ENCODE assay signal across 18 cellular contexts in genomic region chr2:157780211-157780610, GRCh38.
"Had no signal": no experiment of that assay in that cellular context is flagged by ENCODE, and none has a peak within 500 bp of the region (broad histone marks: within the 10 kb centered on the region; RNA-seq: fewer than 3 reads in every experiment).

No MANE protein-coding gene starts in this region.

- H3K27me3 Mint-ChIP-seq: naive B cell had no signal

- H3K4me3 Mint-ChIP-seq: mesothelial cell of epicardium, naive B cell had no signal

- ATAC-seq: foreskin keratinocyte, gastroesophageal sphincter, heart left ventricle, left cardiac atrium, left lung, left ventricle myocardium superior, lower lobe of right lung, mucosa of descending colon had no signal

- H3K36me3 Mint-ChIP-seq: naive B cell had no signal

- H3K9me3 ChIP-seq: esophagus muscularis mucosa, gastroesophageal sphincter, heart left ventricle, left lung, lower lobe of right lung, mucosa of descending colon had no signal

- H3K27me3 ChIP-seq: dorsolateral prefrontal cortex, esophagus muscularis mucosa, foreskin keratinocyte, gastroesophageal sphincter, heart left ventricle, left lung had no signal

- H3K4me1 Mint-ChIP-seq: naive B cell had no signal

- H3K9me3 Mint-ChIP-seq: mesothelial cell of epicardium, naive B cell had no signal

- DNase-seq: dermis blood vessel endothelial cell; dorsolateral prefrontal cortex; effector CD4-positive, alpha-beta T cell; effector memory CD4-positive, alpha-beta T cell; foreskin keratinocyte; heart left ventricle; hippocampal formation; left cardiac atrium; left ventricle myocardium superior; lower lobe of right lung; mesenchymal stem cell; mucosa of descending colon; naive B cell had no signal

- H3K27ac ChIP-seq: coronary artery, dorsolateral prefrontal cortex, esophagus muscularis mucosa, foreskin keratinocyte, gastroesophageal sphincter, heart left ventricle, left lung, lower lobe of right lung had no signal

- H3K4me3 ChIP-seq: coronary artery, dorsolateral prefrontal cortex, esophagus muscularis mucosa, gastroesophageal sphincter, heart left ventricle, left lung, lower lobe of right lung, mucosa of descending colon had no signal

- H3K27ac Mint-ChIP-seq: mesothelial cell of epicardium had no signal
